ENCODE assay signal across 1 cellular context in genomic region chr7:149635561-149636329, GRCh38.
A peak's percentile ranks its signal among the peaks of the same experiment; 100 is the strongest.
TF ChIP-seq lines count a peak whose summit lies in the region.

No MANE protein-coding gene starts in this region.

TF ChIP-seq in GM23338, 12 proteins besides CTCF, POLR2A, EP300 and RAD21:
- TF ChIP-seq ZNF462 (CRISPR knock-in tag; IDR thresholded peaks at IDR 0.05): peak; percentile 29; the same call in 1 of the 2 replicates
- no peak for TF ChIP-seq REST (IDR thresholded peaks at IDR 0.05; ENCODE audit: unreplicated experiment)
- TF ChIP-seq NANOG (IDR thresholded peaks at IDR 0.05; ENCODE audit: borderline replicate concordance): no peak
- no peak for TF ChIP-seq POLR2AphosphoS5 (IDR thresholded peaks at IDR 0.05; ENCODE audit: low read depth)
- no peak for TF ChIP-seq EZH2phosphoT487 (IDR thresholded peaks at IDR 0.05; ENCODE audit: unreplicated experiment)
